In genomic region chr1:219331424-219331823, GRCh38 we compare ENCODE assay signal across 29 cellular contexts.
"Had no signal": no experiment of that assay in that cellular context is flagged by ENCODE, and none has a peak within 500 bp of the region (broad histone marks: within the 10 kb centered on the region; RNA-seq: fewer than 3 reads in every experiment).

No MANE protein-coding gene starts in this region.

- H3K27me3 ChIP-seq: adrenal gland, body of pancreas, colonic mucosa, dorsolateral prefrontal cortex, gastrocnemius medialis, vagina had no signal

- H3K36me3 ChIP-seq: adrenal gland, colonic mucosa, gastrocnemius medialis, thoracic aorta, vagina had no signal

- H3K9me3 ChIP-seq: adrenal gland, body of pancreas, colonic mucosa, gastrocnemius medialis, thoracic aorta, vagina had no signal

- H3K4me1 ChIP-seq: colonic mucosa, vagina had no signal

- H3K4me3 ChIP-seq: adrenal gland, body of pancreas, colonic mucosa, dorsolateral prefrontal cortex, gastrocnemius medialis, lung, skin epidermis, thoracic aorta, vagina had no signal

- ATAC-seq: body of pancreas; gastrocnemius medialis; natural killer cell; sciatic nerve; stimulated activated effector memory CD8-positive, alpha-beta T cell treated with anti-CD3 and anti-CD28 coated beads, Interleukin-12 subunit alpha, Interleukin-12 subunit beta, amount 100 ng/mL, for 72 hours had no signal

- DNase-seq: activated CD4-positive, alpha-beta T cell treated with anti-CD3 and anti-CD28 coated beads for 4 hours; activated CD4-positive, alpha-beta T cell treated with anti-CD3 and anti-CD28 coated beads, Interleukin-2, amount 50 U/mL, for 48 hours; activated CD8-positive, alpha-beta memory T cell treated with anti-CD3 and anti-CD28 coated beads for 24 hours; activated effector memory CD4-positive, alpha-beta T cell treated with anti-CD3 and anti-CD28 coated beads, Interleukin-2, amount 50 U/mL, for 16 hours; activated naive CD4-positive, alpha-beta T cell treated with anti-CD3 and anti-CD28 coated beads for 36 hours; activated naive CD8-positive, alpha-beta T cell treated with anti-CD3 and anti-CD28 coated beads for 36 hours; adrenal gland; aorta; cerebellar nuclear complex; colonic mucosa; dorsolateral prefrontal cortex; effector memory CD4-positive, alpha-beta T cell; gastrocnemius medialis; glutamatergic neuron; islet precursor cell; mesendoderm; natural killer cell; posterior cingulate gyrus; stimulated activated CD4-positive, alpha-beta T cell treated with anti-CD3 and anti-CD28 coated beads, Interleukin-4, amount 100 ng/mL, for 24 hours; T-helper 9 cell; trophoblast cell had no signal

- H3K27ac ChIP-seq: adrenal gland, body of pancreas, colonic mucosa, dorsolateral prefrontal cortex, gastrocnemius medialis, skin epidermis, thoracic aorta, vagina, VCaP had no signal
